ENCODE assay signal across 18 cellular contexts in the genomic region with DNA sequence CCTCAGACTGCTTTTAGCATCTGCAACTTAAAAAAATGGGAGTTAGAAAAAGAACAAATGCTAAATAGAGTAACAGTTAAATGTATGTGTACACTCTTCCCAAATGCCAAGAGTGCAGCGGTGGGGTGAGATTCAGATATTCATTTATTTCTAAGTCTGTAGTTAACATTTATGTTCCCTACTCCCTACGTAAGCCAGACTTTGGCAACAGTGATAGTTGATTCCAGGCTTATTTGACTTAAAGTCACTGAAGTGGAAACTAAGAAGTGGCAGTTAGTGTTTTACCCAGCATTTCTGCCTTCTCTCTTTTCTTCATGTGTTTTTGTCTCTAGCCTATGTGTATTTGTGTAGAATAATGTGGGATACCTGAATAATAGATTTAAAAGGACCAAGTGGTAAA. TPM values are rescaled to one million over a fixed set of nuclear protein-coding genes. Genes with fewer than 3 reads are reported as not detected.
A peak's percentile ranks its signal among the peaks of the same experiment; 100 is the strongest.
DNase-seq lines count a peak whose midpoint lies in the region; TF ChIP-seq lines count a peak whose summit lies in the region.
"Had no signal": no experiment of that assay in that cellular context is flagged by ENCODE, and none has a peak within 500 bp of the region (broad histone marks: within the 10 kb centered on the region; RNA-seq: fewer than 3 reads in every experiment).

No MANE protein-coding gene starts in this region.

- no peak overlapping the region for H3K27ac ChIP-seq in ACC112 (ENCODE audit: low read depth, low read length)
- peak overlapping the region; percentile 22 for H3K27ac ChIP-seq in OCI-LY3 (ENCODE audit: low read length)
- H3K27ac ChIP-seq in endodermal cell (ENCODE audit: low read depth, low read length), result no peak overlapping the region
- H3K27ac ChIP-seq in tibial artery, result no peak overlapping the region
- H3K27ac ChIP-seq: pancreas had no signal

- peaks cover 48% of the 10 kb centered on the region for H3K36me3 Mint-ChIP-seq in Calu3 (ENCODE audit: insufficient read depth, unreplicated experiment)
- H3K36me3 Mint-ChIP-seq in endodermal cell (ENCODE audit: low read depth), result peaks cover 79% of the 10 kb centered on the region

- H2AFZ ChIP-seq in ACC112 (ENCODE audit: low read length, unreplicated experiment), result no peak overlapping the region
- H2AFZ ChIP-seq in OCI-LY3 (ENCODE audit: low read depth, low read length), result no peak overlapping the region

- peak overlapping the region; percentile 49 for H3K4me3 Mint-ChIP-seq in Calu3 (ENCODE audit: low read depth, unreplicated experiment)
- peak overlapping the region; percentile 97 for H3K4me3 Mint-ChIP-seq in endodermal cell
- H3K4me3 Mint-ChIP-seq: CD14-positive monocyte had no signal

- no peaks in the 10 kb centered on the region for H3K9me3 ChIP-seq in OCI-LY3 (ENCODE audit: insufficient read depth, low read length)
- no peaks in the 10 kb centered on the region for H3K9me3 ChIP-seq in endodermal cell (ENCODE audit: control insufficient read depth, low read length)
- H3K9me3 ChIP-seq in tibial artery, result no peaks in the 10 kb centered on the region
- H3K9me3 ChIP-seq: pancreas had no signal

- H3K4me1 Mint-ChIP-seq in Calu3 (ENCODE audit: low read depth, unreplicated experiment), result peaks cover 7% of the 10 kb centered on the region
- H3K4me1 Mint-ChIP-seq in endodermal cell, result peaks cover 26% of the 10 kb centered on the region

- peaks cover 3% of the 10 kb centered on the region for H3K27me3 ChIP-seq in ACC112 (ENCODE audit: insufficient read depth, low read length)
- H3K27me3 ChIP-seq in OCI-LY3 (ENCODE audit: low read depth, low read length), result no peaks in the 10 kb centered on the region
- no peaks in the 10 kb centered on the region for H3K27me3 ChIP-seq in endodermal cell (ENCODE audit: control insufficient read depth, insufficient read depth, low read length, poor library complexity, severe bottlenecking)
- H3K27me3 ChIP-seq in tibial artery, result no peaks in the 10 kb centered on the region
- H3K27me3 ChIP-seq: pancreas had no signal

- TF ChIP-seq CTCF in Calu3 (IDR thresholded peaks at IDR 0.05; ENCODE audit: unreplicated experiment) (no peak), OCI-LY3 (IDR thresholded peaks at IDR 0.05; ENCODE audit: low read depth, low read length) (no peak), endodermal cell (conservative IDR thresholded peaks at IDR 0.05) (no peak), tibial artery (IDR thresholded peaks at IDR 0.05) (no peak)

- CTCF ChIA-PET in Calu3 (lab: Charles Lee), result no interaction called here

- H3K4me2 ChIP-seq in OCI-LY3 (ENCODE audit: low read length), result peak overlapping the region; percentile 75

- H3K27ac Mint-ChIP-seq in Calu3 (ENCODE audit: unreplicated experiment) (no peak overlapping the region), endodermal cell (peak overlapping the region; percentile 76)

- H3K4me1 ChIP-seq in ACC112 (ENCODE audit: control insufficient read depth, insufficient read depth, low read length, unreplicated experiment), result peaks cover 20% of the 10 kb centered on the region
- peaks cover 59% of the 10 kb centered on the region for H3K4me1 ChIP-seq in OCI-LY3 (ENCODE audit: low read length)
- peaks cover 2% of the 10 kb centered on the region for H3K4me1 ChIP-seq in endodermal cell (ENCODE audit: control insufficient read depth, insufficient read depth, low read length)
- peaks cover 0 to 47% (median 17%) of the 10 kb centered on the region in 4 donors for H3K4me1 ChIP-seq in tibial artery

- DNase-seq in Calu3 (no peak), endodermal cell (no peak), mucosa of gallbladder (ENCODE audit: low spot score) (no peak), NCI-H146 (lab: John Stamatoyannopoulos, UW) (no peak), MV-4-11 (lab: John Stamatoyannopoulos, UW) (no peak), tibial artery (no peak)
- DNase-seq: amniotic stem cell, DMS79, HCEC 1CT, kidney, midbrain, NCI-H1417 treated with DMSO at 0.1 percent for 48 hours, NCI-H345, pancreas had no signal

- no peaks in the 10 kb centered on the region for H3K27me3 Mint-ChIP-seq in Calu3 (ENCODE audit: unreplicated experiment)
- no peaks in the 10 kb centered on the region for H3K27me3 Mint-ChIP-seq in endodermal cell (ENCODE audit: insufficient read depth)

- H4K20me1 ChIP-seq in OCI-LY3 (ENCODE audit: insufficient read depth, low read length), result peaks cover 79% of the 10 kb centered on the region

- intact Hi-C loops in Calu3 (cut with micrococcal nuclease; ENCODE audit: unreplicated experiment), result no loop called here
- intact Hi-C loops in tibial artery (cut with DNase I; ENCODE audit: low total_unique reads), result no loop called here

- H3K4me3 ChIP-seq in ACC112 (ENCODE audit: low read depth, low read length) (peak overlapping the region; percentile 17; the same call in 1 of the 2 replicates), OCI-LY3 (ENCODE audit: low read length) (peak overlapping the region; percentile 89; the same call in 1 of the 2 replicates), endodermal cell (ENCODE audit: low read length) (peak overlapping the region; percentile 88), tibial artery (no peak overlapping the region)
- H3K4me3 ChIP-seq: pancreas had no signal

- peaks cover 49% of the 10 kb centered on the region for H3K36me3 ChIP-seq in ACC112 (ENCODE audit: insufficient read depth, low read length)
- peaks cover 77% of the 10 kb centered on the region for H3K36me3 ChIP-seq in OCI-LY3 (replicated peaks; ENCODE audit: low read depth, low read length)
- peaks cover 77% of the 10 kb centered on the region for H3K36me3 ChIP-seq in endodermal cell (ENCODE audit: control insufficient read depth, insufficient read depth, low read length)
- peaks cover 10 to 48% (median 25%) of the 10 kb centered on the region in 3 donors for H3K36me3 ChIP-seq in tibial artery

- 79% methylated on average over 2 of the region's 2 CpGs; no CpG with 5 or more reads in 1 of the 2 experiments for WGBS in endodermal cell (ENCODE audit: insufficient coverage in 1 of 2, insufficient read length in 1 of 2), 2 experiments

- H3K9me3 Mint-ChIP-seq in Calu3 (ENCODE audit: low read depth, unreplicated experiment) (no peaks in the 10 kb centered on the region), endodermal cell (no peaks in the 10 kb centered on the region)

- H3K79me2 ChIP-seq in ACC112 (ENCODE audit: control insufficient read depth, insufficient read depth, low read length, unreplicated experiment), result peaks cover 38% of the 10 kb centered on the region
- peaks cover 87% of the 10 kb centered on the region for H3K79me2 ChIP-seq in OCI-LY3 (ENCODE audit: low read length)

- BruUV-seq in Calu3 (replicated peaks; lab: Mats Ljungman, UMichigan), result no TSS peak

- H3K9ac ChIP-seq in OCI-LY3 (ENCODE audit: low read length) (no peak overlapping the region), endodermal cell (ENCODE audit: extremely low read depth, low read length, poor library complexity, severe bottlenecking) (no peak overlapping the region)

RNA-seq across cellular contexts. Expression of gene MIR17HG, which starts 4.5 kb away (rescaled TPM):
- total RNA-seq in Calu3 (2022) (3.4 and 4.1 TPM in 2 replicates), endodermal cell (10 to 100 TPM; 22.8 to 23.0 TPM), mucosa of gallbladder (2.7 TPM)
- 22.8 TPM for polyA plus RNA-seq in endodermal cell (2013, experiment 1 of 2)
- 23.4 TPM for polyA plus RNA-seq in endodermal cell (2013, experiment 2 of 2)

RNA-seq across cellular contexts. Expression of gene GPC5, which starts 46.4 kb away (rescaled TPM):
- total RNA-seq in Calu3 (2022), result not detected in 2 replicates
- total RNA-seq in endodermal cell, result under 1 TPM; 0.22 to 0.51 TPM
- 0.36 TPM for polyA plus RNA-seq in endodermal cell (2013, experiment 1 of 2)
- 0.70 TPM for polyA plus RNA-seq in endodermal cell (2013, experiment 2 of 2)
- total RNA-seq in mucosa of gallbladder, result 2.2 TPM
- total RNA-seq: epithelial cell of proximal tubule had no signal
- polyA plus RNA-seq: CD14-positive monocyte had no signal

Comparison
In these comparisons a context has a peak if more than half of its experiments do, and no peak if none do; other contexts are left out.
1. H3K4me3 ChIP-seq: peak in ACC112 (single experiment), OCI-LY3 (single experiment) and endodermal cell (single experiment); none in tibial artery (0 of 2).